In genomic region chr1:25858494-25858893, GRCh38 we compare ENCODE assay signal across 8 cellular contexts. TPM values are rescaled to one million over a fixed set of nuclear protein-coding genes. Genes with fewer than 3 reads are reported as not detected.
DNase-seq lines count a peak whose midpoint lies in the region; FAIRE-seq and TF ChIP-seq lines count a peak whose summit lies in the region.

No MANE protein-coding gene starts in this region.

- peaks cover 29% of the 10 kb centered on the region for H3K79me2 ChIP-seq in OCI-LY3 (ENCODE audit: low read length)

- 0 out of 2 replicates have a peak overlapping the region, but pooled peaks have one; percentile 69 for H2AFZ ChIP-seq in OCI-LY3 (ENCODE audit: low read depth, low read length)

- peak overlapping the region; percentile 83 for H3K4me2 ChIP-seq in OCI-LY3 (ENCODE audit: low read length)

- peak overlapping the region; percentile 75 for H3K9ac ChIP-seq in OCI-LY3 (ENCODE audit: low read length)

- H3K9me3 ChIP-seq in OCI-LY3 (ENCODE audit: insufficient read depth, low read length) (no peaks in the 10 kb centered on the region), ectodermal cell (ENCODE audit: control insufficient read depth, low read length) (no peaks in the 10 kb centered on the region)

- FAIRE-seq in GM12892 (lab: Jason Lieb, UNC) (peak; percentile 57), RCC 7860 (lab: Jason Lieb, UNC) (no peak)

- no peaks in the 10 kb centered on the region for H3K36me3 ChIP-seq in OCI-LY3 (replicated peaks; ENCODE audit: low read depth, low read length)
- H3K36me3 ChIP-seq in ectodermal cell (ENCODE audit: control insufficient read depth, insufficient read depth, low read length): no peaks in the 10 kb centered on the region

- H4K20me1 ChIP-seq in OCI-LY3 (ENCODE audit: insufficient read depth, low read length): no peaks in the 10 kb centered on the region

- peak overlapping the region; percentile 85 for H3K4me3 Mint-ChIP-seq in progenitor cell of endocrine pancreas (ENCODE audit: low read depth)

- H3K27me3 Mint-ChIP-seq in progenitor cell of endocrine pancreas: no peaks in the 10 kb centered on the region

- H3K4me3 ChIP-seq in OCI-LY3 (ENCODE audit: low read length) (peak overlapping the region; percentile 95), ectodermal cell (ENCODE audit: insufficient read depth, low read depth, low read length) (peak overlapping the region; percentile 61)

- no peaks in the 10 kb centered on the region for H3K9me3 Mint-ChIP-seq in progenitor cell of endocrine pancreas (ENCODE audit: low read depth)

- H3K27ac ChIP-seq in OCI-LY3 (ENCODE audit: low read length) (no peak overlapping the region), ectodermal cell (ENCODE audit: insufficient read depth, low read depth, low read length, poor library complexity, severe bottlenecking) (no peak overlapping the region)

- DNase-seq in GM12892 (ENCODE audit: insufficient read length): no peak
- no peak for DNase-seq in progenitor cell of endocrine pancreas (ENCODE audit: low spot score, unreplicated experiment)
- DNase-seq in RCC 7860 (ENCODE audit: low spot score): no peak
- no peak for DNase-seq in stimulated activated CD4-positive, alpha-beta T cell treated with anti-CD3 and anti-CD28 coated beads, Interleukin-15, amount 100 ng/mL, for 24 hours
- no peak for DNase-seq in ureter (ENCODE audit: low spot score)
- no peak for DNase-seq in KG1 (lab: John Stamatoyannopoulos, UW)

- TF ChIP-seq CTCF in OCI-LY3 (IDR thresholded peaks at IDR 0.05; ENCODE audit: low read depth, low read length) (no peak), progenitor cell of endocrine pancreas (IDR thresholded peaks at IDR 0.05; ENCODE audit: unreplicated experiment) (no peak)

- peaks cover 22% of the 10 kb centered on the region for H3K4me1 Mint-ChIP-seq in progenitor cell of endocrine pancreas (ENCODE audit: low read depth)

- H3K27me3 ChIP-seq in OCI-LY3 (ENCODE audit: low read depth, low read length): no peaks in the 10 kb centered on the region
- H3K27me3 ChIP-seq in ectodermal cell (ENCODE audit: control insufficient read depth, insufficient read depth, low read length, poor library complexity, severe bottlenecking): no peaks in the 10 kb centered on the region

- WGBS in ectodermal cell, 2 experiments: 36 to 37% methylated on average over 7 of the region's 7 CpGs

- peaks cover 10% of the 10 kb centered on the region for H3K36me3 Mint-ChIP-seq in progenitor cell of endocrine pancreas (ENCODE audit: insufficient read depth)

- no peak for TF ChIP-seq POLR2A in GM12892 (IDR thresholded peaks at IDR 0.05; ENCODE audit: low read depth, low read length)

- H3K4me1 ChIP-seq in OCI-LY3 (ENCODE audit: low read length) (0 out of 2 replicates have a peak, but pooled peaks cover 4% of the 10 kb centered on the region), ectodermal cell (ENCODE audit: control insufficient read depth, insufficient read depth, low read length) (peaks cover 7% of the 10 kb centered on the region)

- peak overlapping the region; percentile 94 for H3K27ac Mint-ChIP-seq in progenitor cell of endocrine pancreas

RNA-seq across cellular contexts. Expression of gene AUNIP, which starts 0.8 kb away (rescaled TPM):
- 4.7 TPM for polyA plus RNA-seq in GM12892 (2012; ENCODE audit: missing spikeins)
- 14.9 TPM for polyA plus RNA-seq in ectodermal cell (2013, experiment 1 of 4)
- 15.2 TPM for polyA plus RNA-seq in ectodermal cell (2013, experiment 2 of 4)
- 13.6 TPM for polyA plus RNA-seq in ectodermal cell (2013, experiment 3 of 4)
- polyA plus RNA-seq in ectodermal cell (2013, experiment 4 of 4): 11.6 TPM
- total RNA-seq in progenitor cell of endocrine pancreas (4.7 and 5.9 TPM in 2 replicates), ureter (0.91 TPM)

RNA-seq across cellular contexts. Expression of gene PAQR7, which starts 17.0 kb away (rescaled TPM):
- polyA plus RNA-seq in GM12892 (2012; ENCODE audit: missing spikeins): 6.6 TPM
- polyA plus RNA-seq in ectodermal cell (2013, experiment 1 of 4): 9.5 TPM
- 9.3 TPM for polyA plus RNA-seq in ectodermal cell (2013, experiment 2 of 4)
- 6.2 TPM for polyA plus RNA-seq in ectodermal cell (2013, experiment 3 of 4)
- polyA plus RNA-seq in ectodermal cell (2013, experiment 4 of 4): 6.9 TPM
- total RNA-seq in progenitor cell of endocrine pancreas: 20.2 and 21.0 TPM in 2 replicates
- total RNA-seq in ureter: 60.8 TPM

RNA-seq across cellular contexts. Expression of gene MTFR1L, which starts 38.7 kb away (rescaled TPM):
- polyA plus RNA-seq in GM12892 (2012; ENCODE audit: missing spikeins): 35.9 TPM
- polyA plus RNA-seq in ectodermal cell (2013, experiment 1 of 4): 41.5 TPM
- 45.8 TPM for polyA plus RNA-seq in ectodermal cell (2013, experiment 2 of 4)
- 36.0 TPM for polyA plus RNA-seq in ectodermal cell (2013, experiment 3 of 4)
- 43.3 TPM for polyA plus RNA-seq in ectodermal cell (2013, experiment 4 of 4)
- total RNA-seq in progenitor cell of endocrine pancreas (55.0 and 58.8 TPM in 2 replicates), ureter (66.9 TPM)

RNA-seq across cellular contexts. Expression of gene STMN1, which starts 47.7 kb away (rescaled TPM):
- polyA plus RNA-seq in GM12892 (2012; ENCODE audit: missing spikeins): 335 TPM
- 892 TPM for polyA plus RNA-seq in ectodermal cell (2013, experiment 1 of 4)
- 876 TPM for polyA plus RNA-seq in ectodermal cell (2013, experiment 2 of 4)
- polyA plus RNA-seq in ectodermal cell (2013, experiment 3 of 4): 881 TPM
- polyA plus RNA-seq in ectodermal cell (2013, experiment 4 of 4): 1,000 TPM
- 811 and 856 TPM in 2 replicates for total RNA-seq in progenitor cell of endocrine pancreas
- 31.2 TPM for total RNA-seq in ureter

RNA-seq across cellular contexts. Expression of gene SELENON, which starts 58.5 kb away (rescaled TPM):
- polyA plus RNA-seq in GM12892 (2012; ENCODE audit: missing spikeins): 0.89 TPM
- 133 TPM for polyA plus RNA-seq in ectodermal cell (2013, experiment 1 of 4)
- polyA plus RNA-seq in ectodermal cell (2013, experiment 2 of 4): 139 TPM
- polyA plus RNA-seq in ectodermal cell (2013, experiment 3 of 4): 118 TPM
- polyA plus RNA-seq in ectodermal cell (2013, experiment 4 of 4): 124 TPM
- 79.8 and 87.1 TPM in 2 replicates for total RNA-seq in progenitor cell of endocrine pancreas
- total RNA-seq in ureter: 85.2 TPM
